Comparison of ENCODE assay signal across 1 cellular context in the genomic region with DNA sequence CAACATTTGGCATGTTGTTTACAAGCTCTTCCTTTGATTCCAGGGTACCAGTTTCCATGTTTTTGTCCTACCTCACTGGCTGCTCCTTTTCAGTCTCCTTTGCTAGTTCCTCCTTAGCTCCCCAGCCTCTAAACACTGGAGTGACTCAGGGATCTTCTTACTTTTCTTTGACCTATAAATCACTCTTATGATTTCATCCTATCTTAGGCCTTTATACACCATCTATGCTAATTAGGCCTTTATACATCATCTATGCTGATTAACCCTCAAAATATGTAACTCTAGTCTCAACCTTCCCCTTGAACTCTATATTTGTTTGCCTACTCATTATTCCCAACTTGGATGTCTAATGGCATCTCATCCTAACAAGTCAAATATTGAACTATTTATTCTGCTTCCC.
TF ChIP-seq lines count a peak whose summit lies in the region.

No MANE protein-coding gene starts in this region.

TF ChIP-seq in GM23338, 12 proteins besides CTCF, POLR2A, EP300 and RAD21 (continued from another document):
- TF ChIP-seq, protein P1, sequence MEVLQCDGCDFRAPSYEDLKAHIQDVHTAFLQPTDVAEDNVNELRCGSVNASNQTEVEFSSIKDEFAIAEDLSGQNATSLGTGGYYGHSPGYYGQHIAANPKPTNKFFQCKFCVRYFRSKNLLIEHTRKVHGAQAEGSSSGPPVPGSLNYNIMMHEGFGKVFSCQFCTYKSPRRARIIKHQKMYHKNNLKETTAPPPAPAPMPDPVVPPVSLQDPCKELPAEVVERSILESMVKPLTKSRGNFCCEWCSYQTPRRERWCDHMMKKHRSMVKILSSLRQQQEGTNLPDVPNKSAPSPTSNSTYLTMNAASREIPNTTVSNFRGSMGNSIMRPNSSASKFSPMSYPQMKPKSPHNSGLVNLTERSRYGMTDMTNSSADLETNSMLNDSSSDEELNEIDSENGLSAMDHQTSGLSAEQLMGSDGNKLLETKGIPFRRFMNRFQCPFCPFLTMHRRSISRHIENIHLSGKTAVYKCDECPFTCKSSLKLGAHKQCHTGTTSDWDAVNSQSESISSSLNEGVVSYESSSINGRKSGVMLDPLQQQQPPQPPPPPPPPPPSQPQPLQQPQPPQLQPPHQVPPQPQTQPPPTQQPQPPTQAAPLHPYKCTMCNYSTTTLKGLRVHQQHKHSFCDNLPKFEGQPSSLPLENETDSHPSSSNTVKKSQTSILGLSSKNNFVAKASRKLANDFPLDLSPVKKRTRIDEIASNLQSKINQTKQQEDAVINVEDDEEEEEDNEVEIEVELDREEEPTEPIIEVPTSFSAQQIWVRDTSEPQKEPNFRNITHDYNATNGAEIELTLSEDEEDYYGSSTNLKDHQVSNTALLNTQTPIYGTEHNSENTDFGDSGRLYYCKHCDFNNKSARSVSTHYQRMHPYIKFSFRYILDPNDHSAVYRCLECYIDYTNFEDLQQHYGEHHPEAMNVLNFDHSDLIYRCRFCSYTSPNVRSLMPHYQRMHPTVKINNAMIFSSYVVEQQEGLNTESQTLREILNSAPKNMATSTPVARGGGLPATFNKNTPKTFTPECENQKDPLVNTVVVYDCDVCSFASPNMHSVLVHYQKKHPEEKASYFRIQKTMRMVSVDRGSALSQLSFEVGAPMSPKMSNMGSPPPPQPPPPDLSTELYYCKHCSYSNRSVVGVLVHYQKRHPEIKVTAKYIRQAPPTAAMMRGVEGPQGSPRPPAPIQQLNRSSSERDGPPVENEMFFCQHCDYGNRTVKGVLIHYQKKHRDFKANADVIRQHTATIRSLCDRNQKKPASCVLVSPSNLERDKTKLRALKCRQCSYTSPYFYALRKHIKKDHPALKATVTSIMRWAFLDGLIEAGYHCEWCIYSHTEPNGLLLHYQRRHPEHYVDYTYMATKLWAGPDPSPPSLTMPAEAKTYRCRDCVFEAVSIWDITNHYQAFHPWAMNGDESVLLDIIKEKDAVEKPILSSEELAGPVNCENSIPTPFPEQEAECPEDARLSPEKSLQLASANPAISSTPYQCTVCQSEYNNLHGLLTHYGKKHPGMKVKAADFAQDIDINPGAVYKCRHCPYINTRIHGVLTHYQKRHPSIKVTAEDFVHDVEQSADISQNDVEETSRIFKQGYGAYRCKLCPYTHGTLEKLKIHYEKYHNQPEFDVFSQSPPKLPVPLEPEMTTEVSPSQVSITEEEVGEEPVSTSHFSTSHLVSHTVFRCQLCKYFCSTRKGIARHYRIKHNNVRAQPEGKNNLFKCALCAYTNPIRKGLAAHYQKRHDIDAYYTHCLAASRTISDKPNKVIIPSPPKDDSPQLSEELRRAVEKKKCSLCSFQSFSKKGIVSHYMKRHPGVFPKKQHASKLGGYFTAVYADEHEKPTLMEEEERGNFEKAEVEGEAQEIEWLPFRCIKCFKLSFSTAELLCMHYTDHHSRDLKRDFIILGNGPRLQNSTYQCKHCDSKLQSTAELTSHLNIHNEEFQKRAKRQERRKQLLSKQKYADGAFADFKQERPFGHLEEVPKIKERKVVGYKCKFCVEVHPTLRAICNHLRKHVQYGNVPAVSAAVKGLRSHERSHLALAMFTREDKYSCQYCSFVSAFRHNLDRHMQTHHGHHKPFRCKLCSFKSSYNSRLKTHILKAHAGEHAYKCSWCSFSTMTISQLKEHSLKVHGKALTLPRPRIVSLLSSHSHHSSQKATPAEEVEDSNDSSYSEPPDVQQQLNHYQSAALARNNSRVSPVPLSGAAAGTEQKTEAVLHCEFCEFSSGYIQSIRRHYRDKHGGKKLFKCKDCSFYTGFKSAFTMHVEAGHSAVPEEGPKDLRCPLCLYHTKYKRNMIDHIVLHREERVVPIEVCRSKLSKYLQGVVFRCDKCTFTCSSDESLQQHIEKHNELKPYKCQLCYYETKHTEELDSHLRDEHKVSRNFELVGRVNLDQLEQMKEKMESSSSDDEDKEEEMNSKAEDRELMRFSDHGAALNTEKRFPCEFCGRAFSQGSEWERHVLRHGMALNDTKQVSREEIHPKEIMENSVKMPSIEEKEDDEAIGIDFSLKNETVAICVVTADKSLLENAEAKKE (CRISPR knock-in tag; IDR thresholded peaks at IDR 0.05): no peak
- TF ChIP-seq ZNF331 (CRISPR knock-in tag; IDR thresholded peaks at IDR 0.05; ENCODE audit: low read depth): no peak
- TF ChIP-seq STAT1 (IDR thresholded peaks at IDR 0.05; ENCODE audit: unreplicated experiment): no peak
- TF ChIP-seq, protein P2, sequence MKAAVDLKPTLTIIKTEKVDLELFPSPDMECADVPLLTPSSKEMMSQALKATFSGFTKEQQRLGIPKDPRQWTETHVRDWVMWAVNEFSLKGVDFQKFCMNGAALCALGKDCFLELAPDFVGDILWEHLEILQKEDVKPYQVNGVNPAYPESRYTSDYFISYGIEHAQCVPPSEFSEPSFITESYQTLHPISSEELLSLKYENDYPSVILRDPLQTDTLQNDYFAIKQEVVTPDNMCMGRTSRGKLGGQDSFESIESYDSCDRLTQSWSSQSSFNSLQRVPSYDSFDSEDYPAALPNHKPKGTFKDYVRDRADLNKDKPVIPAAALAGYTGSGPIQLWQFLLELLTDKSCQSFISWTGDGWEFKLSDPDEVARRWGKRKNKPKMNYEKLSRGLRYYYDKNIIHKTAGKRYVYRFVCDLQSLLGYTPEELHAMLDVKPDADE (IDR thresholded peaks at IDR 0.05): no peak
- TF ChIP-seq JUNB (IDR thresholded peaks at IDR 0.05; ENCODE audit: unreplicated experiment): no peak
- TF ChIP-seq NANOG (IDR thresholded peaks at IDR 0.05; ENCODE audit: borderline replicate concordance): no peak
- TF ChIP-seq EZH2 (IDR thresholded peaks at IDR 0.05; ENCODE audit: low read depth, unreplicated experiment): no peak
